In genomic region chr3:33482126-33482525, GRCh38 we compare ENCODE assay signal across 15 cellular contexts. TPM values are rescaled to one million over a fixed set of nuclear protein-coding genes. Genes with fewer than 3 reads are reported as not detected.
DNase-seq lines count a peak whose midpoint lies in the region; ATAC-seq and TF ChIP-seq lines count a peak whose summit lies in the region.
"Had no signal": no experiment of that assay in that cellular context is flagged by ENCODE, and none has a peak within 500 bp of the region (broad histone marks: within the 10 kb centered on the region; RNA-seq: fewer than 3 reads in every experiment).

No MANE protein-coding gene starts in this region.

- peak overlapping the region; percentile 5 to 44 (median 42) for H3K27ac Mint-ChIP-seq in nephron

- ATAC-seq in GM19023 (IDR thresholded peaks at IDR 0.05; ENCODE audit: unreplicated experiment), result no peak
- ATAC-seq: HCT116 had no signal

- peaks cover 10% of the 10 kb centered on the region for H3K4me1 Mint-ChIP-seq in nephron

- H3K4me3 Mint-ChIP-seq in nephron, result no peak overlapping the region

- peaks cover 5% of the 10 kb centered on the region for H3K36me3 Mint-ChIP-seq in nephron (ENCODE audit: low read depth)

- peak; percentile 4 for DNase-seq in AG09319 (ENCODE audit: extremely low read depth, low read depth)
- peak; percentile 56 for DNase-seq in M059J (ENCODE audit: low read depth)
- peak; percentile 77 for DNase-seq in fibroblast of gingiva (ENCODE audit: low read depth)
- no peak for DNase-seq in NCI-H82 (lab: John Stamatoyannopoulos, UW)
- no peak for DNase-seq in T-helper 1 cell
- DNase-seq in DMS 273 (lab: John Stamatoyannopoulos, UW; ENCODE audit: unreplicated experiment), result no peak
- DNase-seq: anterior cingulate cortex; C1 segment of cervical spinal cord; DND-41; nucleus accumbens; small intestine; stimulated activated naive CD4-positive, alpha-beta T cell treated with Interleukin-2 at 50 U/mL for 16 hours had no signal

- H3K27me3 Mint-ChIP-seq in nephron (ENCODE audit: low read depth), result no peaks in the 10 kb centered on the region

- H3K9me3 Mint-ChIP-seq in nephron, result peaks cover 17% of the 10 kb centered on the region

- TF ChIP-seq CTCF in AG09319 (IDR thresholded peaks at IDR 0.05; ENCODE audit: low read depth, low read length) (no peak), nephron (IDR thresholded peaks at IDR 0.05; ENCODE audit: unreplicated experiment in 3 of 3) (no peak)

RNA-seq across cellular contexts. Expression of gene UBP1, which starts 41.9 kb away (rescaled TPM):
- total RNA-seq in M059J (2014; rRNA removed; shearing (Covaris generic)), result 23.9 and 25.9 TPM in 2 replicates

Comparison
In these comparisons a context has a peak if more than half of its experiments do, and no peak if none do; other contexts are left out.
1. DNase-seq: peak in AG09319 (single experiment), M059J (single experiment) and fibroblast of gingiva (single experiment); none in NCI-H82 (single experiment), T-helper 1 cell (0 of 5) and DMS 273 (single experiment).